In the genomic region with DNA sequence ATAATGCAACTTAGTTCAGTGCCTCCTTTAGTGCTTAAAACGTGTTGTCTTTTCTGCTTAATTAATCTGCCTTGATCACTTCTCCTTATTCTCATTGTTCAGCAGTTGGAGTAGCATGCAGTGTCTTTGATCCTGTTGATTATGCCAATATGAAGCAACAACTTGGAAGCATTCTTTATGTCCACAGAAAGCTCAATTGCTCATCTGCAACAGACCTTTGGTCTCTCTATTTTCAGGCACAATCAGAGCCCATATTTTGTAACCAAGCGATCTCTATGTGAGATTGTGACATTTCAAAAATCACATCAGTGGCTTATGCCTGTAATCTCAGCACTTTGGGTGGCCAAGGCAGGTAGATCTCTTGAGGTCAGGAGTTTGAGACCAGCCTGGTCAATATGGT, we compare ENCODE assay signal across 5 cellular contexts.
"Had no signal": no experiment of that assay in that cellular context is flagged by ENCODE, and none has a peak within 500 bp of the region (broad histone marks: within the 10 kb centered on the region; RNA-seq: fewer than 3 reads in every experiment).

No MANE protein-coding gene starts in this region.

- DNase-seq: IMR-90, KBM-7 had no signal

- FAIRE-seq: HTR-8/SVneo, K562 had no signal

- H3K27ac ChIP-seq: HL-60 had no signal

- H3K4me3 ChIP-seq: K562 had no signal

- ATAC-seq: K562 had no signal
